ENCODE assay signal across 8 cellular contexts in genomic region chr15:88878720-88879184, GRCh38. TPM values are rescaled to one million over a fixed set of nuclear protein-coding genes. Genes with fewer than 3 reads are reported as not detected.
DNase-seq lines count a peak whose midpoint lies in the region; ATAC-seq and TF ChIP-seq lines count a peak whose summit lies in the region.

No MANE protein-coding gene starts in this region.

- TF ChIP-seq CTCF in C4-2B (conservative IDR thresholded peaks at IDR 0.05) (peak; percentile 96), MM.1S (IDR thresholded peaks at IDR 0.05; ENCODE audit: low read length) (peak; percentile 92), endothelial cell (IDR thresholded peaks at IDR 0.05; ENCODE audit: unreplicated experiment) (peak; percentile 68), nephron (IDR thresholded peaks at IDR 0.05; ENCODE audit: unreplicated experiment in 3 of 3) (peak; percentile 42 to 62 (median 47))

- DNase-seq in MM.1S (peak; percentile 67), UCSD-AML1 (lab: John Stamatoyannopoulos, UW; ENCODE audit: unreplicated experiment) (peak; percentile 65), endothelial cell (ENCODE audit: low spot score) (peak; percentile 73), middle frontal gyrus (ENCODE audit: extremely low spot score, low spot score) (no peak)

- no peaks in the 10 kb centered on the region for H4K20me1 ChIP-seq in MM.1S (ENCODE audit: insufficient read depth, low read length)

- no peak overlapping the region for H3K4me3 ChIP-seq in MM.1S (ENCODE audit: low read length)

- H3K4me2 ChIP-seq in MM.1S (ENCODE audit: low read depth, low read length) = peak overlapping the region; percentile 10; the same call in 1 of the 2 replicates

- no peaks in the 10 kb centered on the region; the same call in 1 of the 2 replicates for H3K27me3 ChIP-seq in MM.1S (replicated peaks; ENCODE audit: insufficient read depth, low read length)

- no peaks in the 10 kb centered on the region for H3K79me2 ChIP-seq in MM.1S (ENCODE audit: low read length)

- H3K4me1 ChIP-seq in MM.1S (ENCODE audit: low read length) = no peaks in the 10 kb centered on the region

- H3K4me3 Mint-ChIP-seq in endothelial cell (ENCODE audit: unreplicated experiment) (no peak overlapping the region), nephron (no peak overlapping the region)

- no peaks in the 10 kb centered on the region for H3K36me3 ChIP-seq in MM.1S (replicated peaks; ENCODE audit: insufficient read depth, low read length)

- H3K27me3 Mint-ChIP-seq in endothelial cell (ENCODE audit: unreplicated experiment) = peaks cover 10% of the 10 kb centered on the region
- H3K27me3 Mint-ChIP-seq in nephron (ENCODE audit: low read depth) = peaks cover 15% of the 10 kb centered on the region

- no peaks in the 10 kb centered on the region for H3F3A ChIP-seq in MM.1S (ENCODE audit: insufficient read depth, low read length)

- H3K36me3 Mint-ChIP-seq in endothelial cell (ENCODE audit: low read depth, unreplicated experiment) (peaks cover 33% of the 10 kb centered on the region), nephron (ENCODE audit: low read depth) (no peaks in the 10 kb centered on the region)

- ATAC-seq in GM18511 (IDR thresholded peaks at IDR 0.05; ENCODE audit: unreplicated experiment) (peak; percentile 71), HG03571 (IDR thresholded peaks at IDR 0.05; ENCODE audit: unreplicated experiment) (no peak)

- H3K9ac ChIP-seq in MM.1S (ENCODE audit: low read length) = no peak overlapping the region

- no peaks in the 10 kb centered on the region for H3K9me2 ChIP-seq in MM.1S (replicated peaks; ENCODE audit: insufficient read depth, low read length)

- 0 out of 2 replicates have a peak overlapping the region, but pooled peaks have one; percentile 4 for H2AFZ ChIP-seq in MM.1S (ENCODE audit: low read length)

- H3K9me3 Mint-ChIP-seq in endothelial cell (ENCODE audit: unreplicated experiment) (no peaks in the 10 kb centered on the region), nephron (no peaks in the 10 kb centered on the region)

- H3K9me3 ChIP-seq in MM.1S (replicated peaks; ENCODE audit: insufficient read depth, low read length) = no peaks in the 10 kb centered on the region

- no peak overlapping the region for H3K27ac ChIP-seq in C4-2B
- H3K27ac ChIP-seq in MM.1S (ENCODE audit: low read length) = no peak overlapping the region

- H3K27ac Mint-ChIP-seq in endothelial cell (ENCODE audit: unreplicated experiment) (no peak overlapping the region), nephron (no peak overlapping the region)

- H3K4me1 Mint-ChIP-seq in endothelial cell (ENCODE audit: unreplicated experiment) (no peaks in the 10 kb centered on the region), nephron (peaks cover 6% of the 10 kb centered on the region)

RNA-seq across cellular contexts. Expression of gene HAPLN3, which starts 16.6 kb away (rescaled TPM):
- 137 TPM for total RNA-seq in endothelial cell (ENCODE audit: unreplicated experiment)

RNA-seq across cellular contexts. Expression of gene MFGE8, which starts 34.4 kb away (rescaled TPM):
- 113 TPM for total RNA-seq in endothelial cell (ENCODE audit: unreplicated experiment)
